In genomic region chr11:67687986-67688385, GRCh38 we compare ENCODE assay signal across 40 cellular contexts. TPM values are rescaled to one million over a fixed set of nuclear protein-coding genes. Genes with fewer than 3 reads are reported as not detected.
"Had no signal": no experiment of that assay in that cellular context is flagged by ENCODE, and none has a peak within 500 bp of the region (broad histone marks: within the 10 kb centered on the region; RNA-seq: fewer than 3 reads in every experiment).

No MANE protein-coding gene starts in this region.

- H3K36me3 Mint-ChIP-seq: activated naive CD8-positive, alpha-beta T cell; brain had no signal

- ATAC-seq: activated naive CD8-positive, alpha-beta T cell treated with anti-CD3 and anti-CD28 coated beads, Interleukin-2, amount 50 U/mL, for 24 hours; activated T-cell treated with anti-CD3 and anti-CD28 coated beads, Interleukin-2, amount 50 U/mL, for 72 hours; activated T-helper 17 cell treated with anti-CD3 and anti-CD28 coated beads, Interleukin-2, amount 50 U/mL, for 72 hours; foreskin keratinocyte; gastrocnemius medialis; heart left ventricle; T-helper 17 cell had no signal

- H3K36me3 ChIP-seq: adrenal gland, breast epithelium, esophagus muscularis mucosa, gastrocnemius medialis, heart left ventricle, WERI-Rb-1 had no signal

- H3K4me3 ChIP-seq: adrenal gland, breast epithelium, coronary artery, dorsolateral prefrontal cortex, esophagus muscularis mucosa, gastrocnemius medialis, heart left ventricle had no signal

- H3K9me3 ChIP-seq: adrenal gland, breast epithelium, esophagus muscularis mucosa, gastrocnemius medialis, heart left ventricle had no signal

- H3K27me3 ChIP-seq: breast epithelium had no signal

- H3K4me1 ChIP-seq: breast epithelium, esophagus muscularis mucosa, foreskin keratinocyte, gastrocnemius medialis, heart left ventricle had no signal

- H3K27me3 Mint-ChIP-seq: dendritic cell treated with granulocyte-macrophage colony-stimulating factor and Interleukin-4, amounts not matched to agents 40 ng/mL and 50 ng/mL, for 4 days had no signal

- H3K4me1 Mint-ChIP-seq: activated CD4-positive, alpha-beta T cell treated with anti-CD3 and anti-CD28 coated beads, Interleukin-2, amount 10 ng/mL, durations not matched to agents 7 days and 5 days; activated T-helper 17 cell treated with anti-CD3 and anti-CD28 coated beads, Interleukin-2, amount 50 U/mL, for 72 hours; brain; central memory CD8-positive, alpha-beta T cell; endodermal cell; T-helper 17 cell had no signal

- H3K27ac Mint-ChIP-seq: activated CD4-positive, alpha-beta memory T cell treated with anti-CD3 and anti-CD28 coated beads, Interleukin-2, amount 10 ng/mL, durations not matched to agents 7 days and 5 days; activated CD4-positive, alpha-beta T cell treated with anti-CD3 and anti-CD28 coated beads, Interleukin-2, amount 10 ng/mL, durations not matched to agents 7 days and 5 days; activated naive CD8-positive, alpha-beta T cell; activated naive CD8-positive, alpha-beta T cell treated with anti-CD3 and anti-CD28 coated beads, Interleukin-2, amount 50 U/mL, for 24 hours; activated T-cell treated with anti-CD3 and anti-CD28 coated beads, Interleukin-2, amount 50 U/mL, for 24 hours; activated T-cell treated with anti-CD3 and anti-CD28 coated beads, Interleukin-2, amount 50 U/mL, for 72 hours; activated T-helper 17 cell treated with anti-CD3 and anti-CD28 coated beads, Interleukin-2, amount 50 U/mL, for 72 hours; brain; dendritic cell treated with granulocyte-macrophage colony-stimulating factor and Interleukin-4, amounts not matched to agents 40 ng/mL and 50 ng/mL, for 4 days; endodermal cell; T-helper 17 cell; T-helper 2 cell treated with Interferon-gamma antibody and Interleukin-4, amounts not matched to agents 5 μg/mL and 100 μg/mL, for 36 hours had no signal

- H3K27ac ChIP-seq: adrenal gland, breast epithelium, coronary artery, dorsolateral prefrontal cortex, esophagus muscularis mucosa, foreskin keratinocyte, gastrocnemius medialis, heart left ventricle, WERI-Rb-1 had no signal

- H3K9me3 Mint-ChIP-seq: activated CD4-positive, alpha-beta memory T cell treated with anti-CD3 and anti-CD28 coated beads, Interleukin-2, amount 10 ng/mL, durations not matched to agents 7 days and 5 days; activated CD4-positive, alpha-beta T cell treated with anti-CD3 and anti-CD28 coated beads, Interleukin-2, amount 10 ng/mL, durations not matched to agents 7 days and 5 days; activated naive CD8-positive, alpha-beta T cell treated with anti-CD3 and anti-CD28 coated beads, Interleukin-2, amount 50 U/mL, for 24 hours; activated T-cell treated with anti-CD3 and anti-CD28 coated beads, Interleukin-2, amount 50 U/mL, for 24 hours; activated T-cell treated with anti-CD3 and anti-CD28 coated beads, Interleukin-2, amount 50 U/mL, for 72 hours; activated T-helper 17 cell treated with anti-CD3 and anti-CD28 coated beads, Interleukin-2, amount 50 U/mL, for 72 hours; brain; central memory CD8-positive, alpha-beta T cell; dendritic cell treated with granulocyte-macrophage colony-stimulating factor and Interleukin-4, amounts not matched to agents 40 ng/mL and 50 ng/mL, for 4 days; endodermal cell; T-helper 2 cell treated with Interferon-gamma antibody and Interleukin-4, amounts not matched to agents 5 μg/mL and 100 μg/mL, for 36 hours had no signal

- DNase-seq: activated CD4-positive, alpha-beta memory T cell treated with anti-CD3 and anti-CD28 coated beads, Interleukin-2, amount 10 ng/mL, durations not matched to agents 7 days and 5 days; activated CD4-positive, alpha-beta T cell treated with anti-CD3 and anti-CD28 coated beads for 1 hour; activated CD4-positive, alpha-beta T cell treated with anti-CD3 and anti-CD28 coated beads for 4 hours; activated CD4-positive, alpha-beta T cell treated with anti-CD3 and anti-CD28 coated beads, Interleukin-2, amount 10 ng/mL, durations not matched to agents 7 days and 5 days; activated CD4-positive, alpha-beta T cell treated with anti-CD3 and anti-CD28 coated beads, Interleukin-2, amount 50 U/mL, for 4 hours; activated CD8-positive, alpha-beta memory T cell treated with anti-CD3 and anti-CD28 coated beads, Interleukin-2, amount 50 U/mL, for 48 hours; activated effector memory CD4-positive, alpha-beta T cell treated with Interleukin-2 at 50 U/mL for 16 hours; activated gamma-delta T cell treated with Interleukin-2 at 50 U/mL for 16 hours; activated naive CD4-positive, alpha-beta T cell treated with anti-CD3 and anti-CD28 coated beads, Interleukin-2, amount 50 U/mL, for 16 hours; activated naive CD4-positive, alpha-beta T cell treated with Interleukin-2 at 50 U/mL for 16 hours; activated naive CD8-positive, alpha-beta T cell treated with anti-CD3 and anti-CD28 coated beads, Interleukin-2, amount 50 U/mL, for 24 hours; activated T-cell treated with anti-CD3 and anti-CD28 coated beads for 4 hours; activated T-cell treated with anti-CD3 and anti-CD28 coated beads, Interleukin-2, amount 50 U/mL, for 24 hours; activated T-cell treated with anti-CD3 and anti-CD28 coated beads, Interleukin-2, amount 50 U/mL, for 72 hours; adrenal gland; amygdala; aorta; dorsolateral prefrontal cortex; effector memory CD4-positive, alpha-beta T cell; endodermal cell; erythroblast; foreskin keratinocyte; gastrocnemius medialis; glutamatergic neuron; heart left ventricle; T-helper 1 cell; T-helper 17 cell; T1000; WERI-Rb-1 had no signal

- H3K4me3 Mint-ChIP-seq: activated CD4-positive, alpha-beta memory T cell treated with anti-CD3 and anti-CD28 coated beads, Interleukin-2, amount 10 ng/mL, durations not matched to agents 7 days and 5 days; activated CD4-positive, alpha-beta T cell treated with anti-CD3 and anti-CD28 coated beads, Interleukin-2, amount 10 ng/mL, durations not matched to agents 7 days and 5 days; activated naive CD8-positive, alpha-beta T cell; activated naive CD8-positive, alpha-beta T cell treated with anti-CD3 and anti-CD28 coated beads, Interleukin-2, amount 50 U/mL, for 24 hours; activated T-cell treated with anti-CD3 and anti-CD28 coated beads, Interleukin-2, amount 50 U/mL, for 24 hours; activated T-cell treated with anti-CD3 and anti-CD28 coated beads, Interleukin-2, amount 50 U/mL, for 72 hours; activated T-helper 17 cell treated with anti-CD3 and anti-CD28 coated beads, Interleukin-2, amount 50 U/mL, for 72 hours; brain; central memory CD8-positive, alpha-beta T cell; dendritic cell treated with granulocyte-macrophage colony-stimulating factor and Interleukin-4, amounts not matched to agents 40 ng/mL and 50 ng/mL, for 4 days; endodermal cell; T-helper 17 cell; T-helper 2 cell treated with Interferon-gamma antibody and Interleukin-4, amounts not matched to agents 5 μg/mL and 100 μg/mL, for 36 hours had no signal

RNA-seq across cellular contexts. Expression of gene ALDH3B2, which starts 13.6 kb away (rescaled TPM):
- total RNA-seq: activated CD4-positive, alpha-beta memory T cell treated with anti-CD3 and anti-CD28 coated beads, Interleukin-2, amount 10 ng/mL, durations not matched to agents 7 days and 5 days; activated CD4-positive, alpha-beta T cell treated with anti-CD3 and anti-CD28 coated beads, Interleukin-2, amount 10 ng/mL, durations not matched to agents 7 days and 5 days; activated T-cell treated with anti-CD3 and anti-CD28 coated beads, Interleukin-2, amount 50 U/mL, for 72 hours; activated T-helper 17 cell treated with anti-CD3 and anti-CD28 coated beads, Interleukin-2, amount 50 U/mL, for 72 hours; adrenal gland; aorta; cardiac septum; cerebellum; dorsolateral prefrontal cortex; endodermal cell; esophagus muscularis mucosa; gastrocnemius medialis; heart left ventricle; T-helper 17 cell had no signal
- polyA plus RNA-seq: heart left ventricle had no signal

RNA-seq across cellular contexts. Expression of gene ACY3, which starts 37.5 kb away (rescaled TPM):
- total RNA-seq: adrenal gland, aorta, cardiac septum, esophagus muscularis mucosa, foreskin keratinocyte, gastrocnemius medialis, heart left ventricle had no signal
- polyA plus RNA-seq: foreskin keratinocyte, heart left ventricle had no signal

RNA-seq across cellular contexts. Expression of gene TBX10, which starts 48.4 kb away (rescaled TPM):
- total RNA-seq: activated CD4-positive, alpha-beta memory T cell treated with anti-CD3 and anti-CD28 coated beads, Interleukin-2, amount 10 ng/mL, durations not matched to agents 7 days and 5 days; activated CD4-positive, alpha-beta T cell treated with anti-CD3 and anti-CD28 coated beads, Interleukin-2, amount 10 ng/mL, durations not matched to agents 7 days and 5 days; activated T-cell treated with anti-CD3 and anti-CD28 coated beads, Interleukin-2, amount 50 U/mL, for 72 hours; activated T-helper 17 cell treated with anti-CD3 and anti-CD28 coated beads, Interleukin-2, amount 50 U/mL, for 72 hours; adrenal gland; aorta; breast epithelium; cardiac septum; cerebellum; endodermal cell; esophagus muscularis mucosa; foreskin keratinocyte; gastrocnemius medialis; T-helper 17 cell had no signal
- polyA plus RNA-seq: adrenal gland, foreskin keratinocyte had no signal
